13 cellular contexts compared by ENCODE assay signal in the genomic region with DNA sequence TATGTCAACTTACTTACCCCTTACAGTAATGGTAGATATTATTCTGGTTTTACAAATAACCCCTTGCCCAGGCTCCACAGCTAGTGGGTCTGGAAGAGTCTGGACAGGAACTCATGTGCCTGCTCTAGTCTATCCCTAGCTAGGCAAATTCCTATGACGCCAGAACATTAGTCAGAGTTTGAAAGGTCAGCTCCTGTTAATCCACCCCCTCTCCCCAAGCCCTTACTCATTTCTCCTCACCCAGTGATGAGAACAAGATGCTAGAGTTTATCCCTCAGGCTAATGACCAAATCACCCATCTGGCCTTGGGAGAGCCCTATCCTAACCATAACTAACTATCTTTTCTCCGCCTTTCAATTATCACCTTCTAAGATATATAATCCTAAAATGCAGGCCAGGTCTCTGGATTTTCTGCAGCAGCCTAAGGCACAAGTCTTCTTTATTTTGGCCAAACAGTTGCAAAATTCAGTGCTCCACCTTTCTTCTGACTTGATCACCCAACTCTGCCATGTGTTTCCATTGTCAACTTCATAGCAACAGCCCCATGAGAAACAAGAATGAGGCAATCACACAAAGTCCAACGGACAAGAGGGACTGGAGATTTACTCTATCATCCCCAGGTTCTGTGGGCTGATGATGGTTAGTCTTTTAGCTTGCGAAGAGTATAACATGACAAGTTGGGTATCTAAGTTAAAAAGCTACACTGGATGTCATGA.
DNase-seq lines count a peak whose midpoint lies in the region; FAIRE-seq and TF ChIP-seq lines count a peak whose summit lies in the region.
"Had no signal": no experiment of that assay in that cellular context is flagged by ENCODE, and none has a peak within 500 bp of the region (broad histone marks: within the 10 kb centered on the region; RNA-seq: fewer than 3 reads in every experiment).

No MANE protein-coding gene starts in this region.

- H3K4me2 ChIP-seq in endothelial cell of umbilical vein (ENCODE audit: insufficient read depth, low read length), result peak overlapping the region; percentile 31
- H3K4me2 ChIP-seq in mesendoderm (ENCODE audit: low read length), result no peak overlapping the region

- H3K27ac ChIP-seq in endothelial cell of umbilical vein (ENCODE audit: insufficient read depth, low read depth, low read length) (peak overlapping the region; percentile 34), mesendoderm (ENCODE audit: low read depth, low read length) (no peak overlapping the region), substantia nigra (ENCODE audit: low read depth, low read length, poor library complexity, severe bottlenecking) (no peak overlapping the region), colonic mucosa (no peak overlapping the region)

- FAIRE-seq in endothelial cell of umbilical vein (lab: Jason Lieb, UNC) (peak; percentile 69), frontal cortex (lab: Jason Lieb, UNC) (no peak)
- FAIRE-seq: H1 had no signal

- H3K27me3 ChIP-seq in MG63 (no peaks in the 10 kb centered on the region), endothelial cell of umbilical vein (ENCODE audit: control insufficient read depth in 2 of 2, insufficient read depth in 2 of 2, low read length in 2 of 2) (no peaks in the 10 kb centered on the region), mesendoderm (ENCODE audit: insufficient read depth, low read length, poor library complexity) (no peaks in the 10 kb centered on the region), colonic mucosa (no peaks in the 10 kb centered on the region)

- DNase-seq in AG20443 (ENCODE audit: low spot score) (peak; percentile 91), MG63 (peak; percentile 74), endothelial cell of umbilical vein (ENCODE audit: low read depth, low spot score) (peak; percentile 57), mesendoderm (peak; percentile 40), substantia nigra (lab: John Stamatoyannopoulos, UW) (no peak), frontal cortex (ENCODE audit: low spot score in 2 of 2) (no peak), colonic mucosa (no peak)
- no peak for DNase-seq in stimulated activated naive CD4-positive, alpha-beta T cell treated with Interleukin-2 at 50 U/mL for 16 hours (lab: John Stamatoyannopoulos, UW)
- DNase-seq: activated gamma-delta T cell; CD4-positive, CD25-positive, alpha-beta regulatory T cell; NCI-H524; stimulated activated CD4-positive, alpha-beta T cell treated with anti-CD3 and anti-CD28 coated beads, Interleukin-4, amount 100 ng/mL, for 1 hour had no signal

- TF ChIP-seq CTCF in endothelial cell of umbilical vein (IDR thresholded peaks at IDR 0.05; ENCODE audit: extremely low read depth in 1 of 2, insufficient read depth in 1 of 2, low read depth in 1 of 2, low read length in 2 of 2), result no peak
- no peak for TF ChIP-seq CTCF in colonic mucosa (IDR thresholded peaks at IDR 0.05)

- H2AK5ac ChIP-seq in mesendoderm (ENCODE audit: low read length), result no peak overlapping the region

- H3K79me1 ChIP-seq in mesendoderm (ENCODE audit: low read length), result no peaks in the 10 kb centered on the region

- no TSS peak for BruUV-seq in endothelial cell of umbilical vein (replicated peaks; lab: Mats Ljungman, UMichigan)

- H3K23ac ChIP-seq in mesendoderm (ENCODE audit: low read length), result no peak overlapping the region

- no peak overlapping the region for H2AFZ ChIP-seq in endothelial cell of umbilical vein (ENCODE audit: low read depth, low read length)

- H2BK120ac ChIP-seq in mesendoderm (ENCODE audit: low read depth, low read length), result no peak overlapping the region

- peaks cover 3% of the 10 kb centered on the region; the same call in 1 of the 2 replicates for H3K36me3 ChIP-seq in MG63
- H3K36me3 ChIP-seq in endothelial cell of umbilical vein (ENCODE audit: control insufficient read depth in 2 of 2, extremely low read depth in 1 of 2, insufficient read depth in 2 of 2, low read length in 2 of 2), result peaks cover 0 to 4% of the 10 kb centered on the region in 2 experiments
- H3K36me3 ChIP-seq in mesendoderm (ENCODE audit: control insufficient read depth, insufficient read depth, low read length), result no peaks in the 10 kb centered on the region
- H3K36me3 ChIP-seq in colonic mucosa, result no peaks in the 10 kb centered on the region

- TF ChIP-seq POLR2A in endothelial cell of umbilical vein (IDR thresholded peaks at IDR 0.05; ENCODE audit: low read depth, low read length), result no peak

- H2BK5ac ChIP-seq in mesendoderm (ENCODE audit: low read length), result no peak overlapping the region

- H3K4me1 ChIP-seq in endothelial cell of umbilical vein (ENCODE audit: control insufficient read depth, extremely low read depth, insufficient read depth, low read length) (peaks cover 12% of the 10 kb centered on the region), mesendoderm (ENCODE audit: control insufficient read depth, low read depth, low read length) (no peaks in the 10 kb centered on the region), colonic mucosa (no peaks in the 10 kb centered on the region)

- CTCF ChIA-PET in endothelial cell of umbilical vein (lab: Charles Lee), result interaction anchor here (0.5 to 1.6 kb wide), 4 partner anchors 10 to 591 kb away, joined by 3 to 10 read pairs (median 3); no protein-coding TSS in a partner anchor

- H3K9me3 ChIP-seq in MG63 (no peaks in the 10 kb centered on the region), endothelial cell of umbilical vein (replicated peaks; ENCODE audit: control insufficient read depth, insufficient read depth, low read length) (no peaks in the 10 kb centered on the region), colonic mucosa (no peaks in the 10 kb centered on the region)

- WGBS in mesendoderm (ENCODE audit: extremely low coverage, insufficient coverage, low lambda C conversion rate), result no CpG with 5 or more reads among the region's 4 CpGs

- H4K20me1 ChIP-seq in endothelial cell of umbilical vein (replicated peaks; ENCODE audit: control insufficient read depth, extremely low read depth, insufficient read depth, low read length), result no peaks in the 10 kb centered on the region

- intact Hi-C loops in endothelial cell of umbilical vein (cut with micrococcal nuclease) (no loop called here), colonic mucosa (cut with DNase I) (no loop called here)

- H3K4me3 ChIP-seq in MG63 (no peak overlapping the region), endothelial cell of umbilical vein (replicated peaks in 1 of 3; ENCODE audit: insufficient read depth in 1 of 3, low read depth in 1 of 3, low read length in 3 of 3) (no peak overlapping the region), mesendoderm (ENCODE audit: low read length) (no peak overlapping the region), colonic mucosa (no peak overlapping the region)

- no peak overlapping the region for H2BK15ac ChIP-seq in mesendoderm (replicated peaks; ENCODE audit: low read depth)

- no peak overlapping the region for H4K5ac ChIP-seq in mesendoderm (ENCODE audit: low read length)

- no peak overlapping the region for H3K9ac ChIP-seq in endothelial cell of umbilical vein (replicated peaks; ENCODE audit: extremely low read depth, insufficient read depth, low read length)
- H3K9ac ChIP-seq in mesendoderm (ENCODE audit: low read length), result no peak overlapping the region
- no peak overlapping the region for H3K9ac ChIP-seq in colonic mucosa (ENCODE audit: low read depth in 2 of 2, low read length in 2 of 2)

- H3K56ac ChIP-seq in mesendoderm (ENCODE audit: low read length), result no peak overlapping the region

- dilution Hi-C loops in endothelial cell of umbilical vein (cut with MboI; ENCODE audit: extremely low pct_ligation_motif_present, low sequenced_read_pairs), result no loop called here

- POLR2A ChIA-PET in endothelial cell of umbilical vein (lab: Charles Lee), result no interaction called here

- no peaks in the 10 kb centered on the region for H3K79me2 ChIP-seq in endothelial cell of umbilical vein (ENCODE audit: control insufficient read depth, insufficient read depth, low read length)
- H3K79me2 ChIP-seq in mesendoderm (ENCODE audit: control insufficient read depth, insufficient read depth, low read length), result no peaks in the 10 kb centered on the region

- no peak overlapping the region for H3K18ac ChIP-seq in mesendoderm (ENCODE audit: low read length)

- no peak overlapping the region for H4K8ac ChIP-seq in mesendoderm (ENCODE audit: low read depth, low read length)

- H3K9me1 ChIP-seq in endothelial cell of umbilical vein (replicated peaks; ENCODE audit: control insufficient read depth, extremely low read depth, insufficient read depth, low read length), result no peaks in the 10 kb centered on the region

- H3K4ac ChIP-seq in mesendoderm (ENCODE audit: low read depth, low read length), result no peak overlapping the region

TF ChIP-seq in endothelial cell of umbilical vein, 7 proteins besides CTCF, POLR2A, EP300 and RAD21:
- TF ChIP-seq, protein P1, sequence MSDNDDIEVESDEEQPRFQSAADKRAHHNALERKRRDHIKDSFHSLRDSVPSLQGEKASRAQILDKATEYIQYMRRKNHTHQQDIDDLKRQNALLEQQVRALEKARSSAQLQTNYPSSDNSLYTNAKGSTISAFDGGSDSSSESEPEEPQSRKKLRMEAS (IDR thresholded peaks at IDR 0.05; ENCODE audit: insufficient read depth, insufficient read length), result no peak
- no peak for TF ChIP-seq POLR2AphosphoS5 (IDR thresholded peaks at IDR 0.05; ENCODE audit: insufficient read depth, low read depth, low read length)
- TF ChIP-seq FOS (IDR thresholded peaks at IDR 0.05; ENCODE audit: borderline replicate concordance, insufficient read depth, low read length), result peak; percentile 53
- no peak for TF ChIP-seq EZH2 (IDR thresholded peaks at IDR 0.05; ENCODE audit: borderline replicate concordance, low read depth, low read length, severe bottlenecking)
- no peak for TF ChIP-seq MYC (IDR thresholded peaks at IDR 0.05; ENCODE audit: low read depth, low read length)
- TF ChIP-seq GATA2 (IDR thresholded peaks at IDR 0.05; ENCODE audit: insufficient read depth, insufficient read length, low read depth, low read length), result no peak
- TF ChIP-seq JUN (IDR thresholded peaks at IDR 0.05; ENCODE audit: borderline replicate concordance, insufficient read depth, insufficient read length, low read depth), result peak; percentile 35

Comparison
In these comparisons a context has a peak if more than half of its experiments do, and no peak if none do; other contexts are left out.
1. DNase-seq: peak in AG20443 (single experiment), MG63 (single experiment), endothelial cell of umbilical vein (single experiment) and mesendoderm (single experiment); none in substantia nigra (0 of 49), frontal cortex (0 of 2), stimulated activated naive CD4-positive, alpha-beta T cell treated with Interleukin-2 at 50 U/mL for 16 hours (single experiment) and colonic mucosa (single experiment).